In genomic region chr5:178370102-178370501, GRCh38 we compare ENCODE assay signal across 25 cellular contexts.
"Had no signal": no experiment of that assay in that cellular context is flagged by ENCODE, and none has a peak within 500 bp of the region (broad histone marks: within the 10 kb centered on the region; RNA-seq: fewer than 3 reads in every experiment).

No MANE protein-coding gene starts in this region.

- H3K27ac ChIP-seq: heart right ventricle, hepatocyte, left lung, parathyroid adenoma, psoas muscle, skin epidermis, stomach, testis, thyroid gland, transverse colon, upper lobe of left lung, vagina had no signal

- H3K4me3 ChIP-seq: heart right ventricle, hepatocyte, left lung, lung, psoas muscle, skin epidermis, stomach, testis, thyroid gland, transverse colon, upper lobe of left lung, vagina had no signal

- H3K27ac Mint-ChIP-seq: mesothelial cell of epicardium; natural killer cell; stimulated activated naive B cell treated with anti-CD40 and anti-IgM and Interleukin-4, amounts not matched to agents 10 μg/mL and 1 μg/mL and 100 μg/mL, for 72 hours had no signal

- H3K4me1 Mint-ChIP-seq: stimulated activated naive B cell treated with anti-CD40 and anti-IgM and Interleukin-4, amounts not matched to agents 10 μg/mL and 1 μg/mL and 100 μg/mL, for 72 hours had no signal

- H3K27me3 ChIP-seq: hepatocyte, testis, thyroid gland, transverse colon, upper lobe of left lung, vagina had no signal

- ATAC-seq: heart right ventricle; left lung; natural killer cell; psoas muscle; stimulated activated naive B cell treated with anti-CD40 and anti-IgM and Interleukin-4, amounts not matched to agents 10 μg/mL and 1 μg/mL and 100 μg/mL, for 72 hours; stimulated activated naive CD8-positive, alpha-beta T cell treated with anti-CD3 and anti-CD28 coated beads, Interleukin-15, Interleukin-2, amounts not matched to agents 100 U/mL and 50 U/mL, for 24 hours had no signal

- H3K9me3 ChIP-seq: heart right ventricle, psoas muscle, testis, thyroid gland, transverse colon, vagina had no signal

- H3K4me1 ChIP-seq: left lung, parathyroid adenoma had no signal

- H2AFZ ChIP-seq: hepatocyte, parathyroid adenoma had no signal

- H3K4me2 ChIP-seq: hepatocyte had no signal

- H3K4me3 Mint-ChIP-seq: mesothelial cell of epicardium; naive B cell; natural killer cell; stimulated activated naive B cell treated with anti-CD40 and anti-IgM and Interleukin-4, amounts not matched to agents 10 μg/mL and 1 μg/mL and 100 μg/mL, for 72 hours had no signal

- H3K36me3 Mint-ChIP-seq: mesothelial cell of epicardium; naive B cell; natural killer cell; stimulated activated naive B cell treated with anti-CD40 and anti-IgM and Interleukin-4, amounts not matched to agents 10 μg/mL and 1 μg/mL and 100 μg/mL, for 72 hours had no signal

- H3K9me3 Mint-ChIP-seq: natural killer cell had no signal

- DNase-seq: heart right ventricle; islet precursor cell; left lung; mesendoderm; naive B cell; natural killer cell; nucleus accumbens; stimulated activated CD4-positive, alpha-beta T cell treated with anti-CD3 and anti-CD28 coated beads, Interleukin-12 subunit alpha, Interleukin-12 subunit beta, amount 100 ng/mL, for 4 hours; stimulated activated CD4-positive, alpha-beta T cell treated with anti-CD3 and anti-CD28 coated beads, Interleukin-15, amount 100 ng/mL, for 24 hours; stimulated activated CD4-positive, alpha-beta T cell treated with anti-CD3 and anti-CD28 coated beads, Interleukin-2, amount 100 ng/mL, for 24 hours; stimulated activated CD4-positive, alpha-beta T cell treated with anti-CD3 and anti-CD28 coated beads, Interleukin-4, amount 100 ng/mL, for 1 hour; stimulated activated naive B cell treated with anti-CD40 and anti-IgM and Interleukin-4, amounts not matched to agents 10 μg/mL and 1 μg/mL and 100 μg/mL, for 72 hours; stimulated activated naive CD8-positive, alpha-beta T cell treated with anti-CD3 and anti-CD28 coated beads, Interleukin-15, Interleukin-2, amounts not matched to agents 100 U/mL and 50 U/mL, for 24 hours; stomach; testis; thyroid gland; transverse colon; upper lobe of left lung had no signal

- H3K36me3 ChIP-seq: heart right ventricle, left lung, stomach, thyroid gland, transverse colon, upper lobe of left lung, vagina had no signal

- H3K79me2 ChIP-seq: hepatocyte, parathyroid adenoma had no signal
